ENCODE assay signal across 8 cellular contexts in the genomic region with DNA sequence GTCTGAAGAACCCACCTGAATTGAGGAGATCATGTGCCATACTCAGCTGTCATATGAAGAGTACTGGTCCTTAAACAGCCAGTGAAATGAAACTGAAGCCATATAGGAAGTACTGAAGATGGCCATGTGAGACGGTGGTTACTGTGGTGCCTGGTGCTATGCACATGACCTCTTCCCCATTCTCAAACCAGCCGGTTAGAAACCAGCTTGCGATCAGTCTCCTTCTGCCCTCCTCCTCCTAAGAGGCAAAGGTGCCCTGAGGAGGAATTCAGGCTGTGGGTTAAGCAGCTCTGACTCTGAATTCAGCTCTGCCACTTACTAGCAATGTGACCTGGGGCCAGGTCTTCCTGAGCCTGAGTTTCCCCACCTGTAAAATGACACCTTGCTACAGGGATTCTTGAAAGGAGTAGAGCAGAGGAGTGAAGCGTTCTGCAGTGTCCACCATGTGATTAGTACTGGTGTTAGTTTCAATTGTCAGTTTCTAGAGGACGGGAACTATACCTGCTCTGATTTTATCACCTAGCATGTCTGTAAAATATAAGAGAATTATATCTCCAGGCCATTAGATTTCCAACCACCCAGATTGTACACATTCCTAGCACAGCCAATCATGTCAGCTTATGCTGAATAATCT. TPM values are rescaled to one million over a fixed set of nuclear protein-coding genes. Genes with fewer than 3 reads are reported as not detected.
DNase-seq lines count a peak whose midpoint lies in the region; ATAC-seq and TF ChIP-seq lines count a peak whose summit lies in the region.

No MANE protein-coding gene starts in this region.

- H3K27me3 Mint-ChIP-seq in activated naive CD8-positive, alpha-beta T cell treated with anti-CD3 and anti-CD28 coated beads, Interleukin-2, amount 10 ng/mL, durations not matched to agents 7 days and 5 days: no peaks in the 10 kb centered on the region
- no peaks in the 10 kb centered on the region for H3K27me3 Mint-ChIP-seq in chondrocyte (ENCODE audit: low read depth)

- POLR2A ChIA-PET in activated naive CD8-positive, alpha-beta T cell treated with anti-CD3 and anti-CD28 coated beads, Interleukin-2, amount 10 ng/mL, durations not matched to agents 7 days and 5 days (lab: Charles Lee): interaction anchor here (1.0 to 1.6 kb wide), 3 partner anchors 13 to 49 kb away, joined by 3 to 7 read pairs (median 4); no protein-coding TSS in a partner anchor

- no peak overlapping the region for H3K4me3 ChIP-seq in tibial nerve

- no peaks in the 10 kb centered on the region for H3K9me3 Mint-ChIP-seq in activated naive CD8-positive, alpha-beta T cell treated with anti-CD3 and anti-CD28 coated beads, Interleukin-2, amount 10 ng/mL, durations not matched to agents 7 days and 5 days
- no peaks in the 10 kb centered on the region for H3K9me3 Mint-ChIP-seq in chondrocyte (ENCODE audit: low read depth)

- peaks cover 0 to 62% (median 4%) of the 10 kb centered on the region in 3 donors for H3K36me3 ChIP-seq in tibial nerve

- TF ChIP-seq POLR2A in tibial nerve (IDR thresholded peaks at IDR 0.05): no peak

- peaks cover 0 to 18% (median 14%) of the 10 kb centered on the region in 4 donors for H3K4me1 ChIP-seq in tibial nerve

- H3K4me1 Mint-ChIP-seq in activated naive CD8-positive, alpha-beta T cell treated with anti-CD3 and anti-CD28 coated beads, Interleukin-2, amount 10 ng/mL, durations not matched to agents 7 days and 5 days: peaks cover 30% of the 10 kb centered on the region
- H3K4me1 Mint-ChIP-seq in chondrocyte (ENCODE audit: low read depth): peaks cover 18% of the 10 kb centered on the region

- peak overlapping the region; percentile 62 for H3K4me3 Mint-ChIP-seq in activated naive CD8-positive, alpha-beta T cell treated with anti-CD3 and anti-CD28 coated beads, Interleukin-2, amount 10 ng/mL, durations not matched to agents 7 days and 5 days
- H3K4me3 Mint-ChIP-seq in chondrocyte (ENCODE audit: unreplicated experiment): no peak overlapping the region

- no peak for TF ChIP-seq EP300 in tibial nerve (IDR thresholded peaks at IDR 0.05)

- WGBS in tibial nerve, 2 donors: 79 to 85% methylated on average over 5 of the region's 5 CpGs

- H3K36me3 Mint-ChIP-seq in activated naive CD8-positive, alpha-beta T cell treated with anti-CD3 and anti-CD28 coated beads, Interleukin-2, amount 10 ng/mL, durations not matched to agents 7 days and 5 days: peaks cover 33% of the 10 kb centered on the region
- peaks cover 11% of the 10 kb centered on the region for H3K36me3 Mint-ChIP-seq in chondrocyte (ENCODE audit: low read depth)

- no peaks in the 10 kb centered on the region for H3K27me3 ChIP-seq in tibial nerve

- TF ChIP-seq CTCF in tibial nerve (IDR thresholded peaks at IDR 0.05): no peak
- no peak for TF ChIP-seq CTCF in chondrocyte (IDR thresholded peaks at IDR 0.05)

- H3K9me3 ChIP-seq in tibial nerve: no peaks in the 10 kb centered on the region

- H3K27ac ChIP-seq in tibial nerve: peak overlapping the region in 1 of 4 donors; percentile 16

- DNase-seq in ELF-1 (ENCODE audit: low read depth, low spot score) (peak; percentile 86), DMS79 (lab: John Stamatoyannopoulos, UW) (no peak), tibial nerve (ENCODE audit: low spot score in 2 of 2) (no peak), chondrocyte (ENCODE audit: low spot score) (no peak)
- peak; percentile 36 for DNase-seq in activated naive CD8-positive, alpha-beta T cell treated with anti-CD3 and anti-CD28 coated beads, Interleukin-2, amount 10 ng/mL, durations not matched to agents 7 days and 5 days
- DNase-seq in stimulated activated CD4-positive, alpha-beta T cell treated with anti-CD3 and anti-CD28 coated beads, Interleukin-4, amount 100 ng/mL, for 4 hours: no peak

- ATAC-seq in GM19467 (IDR thresholded peaks at IDR 0.05; ENCODE audit: unreplicated experiment) (peak; percentile 90), HG03439 (IDR thresholded peaks at IDR 0.05; ENCODE audit: unreplicated experiment) (peak; percentile 76)
- peak; percentile 89 for ATAC-seq in activated naive CD8-positive, alpha-beta T cell treated with anti-CD3 and anti-CD28 coated beads, Interleukin-2, amount 10 ng/mL, durations not matched to agents 7 days and 5 days (ENCODE audit: low read depth)

- H3K27ac Mint-ChIP-seq in activated naive CD8-positive, alpha-beta T cell treated with anti-CD3 and anti-CD28 coated beads, Interleukin-2, amount 10 ng/mL, durations not matched to agents 7 days and 5 days: peak overlapping the region; percentile 82
- H3K27ac Mint-ChIP-seq in chondrocyte (ENCODE audit: unreplicated experiment): no peak overlapping the region

RNA-seq across cellular contexts. Expression of gene FECH, which starts 5.1 kb away (rescaled TPM):
- 10 to 100 TPM; 23.2 to 23.6 TPM for total RNA-seq in activated naive CD8-positive, alpha-beta T cell treated with anti-CD3 and anti-CD28 coated beads, Interleukin-2, amount 10 ng/mL, durations not matched to agents 7 days and 5 days
- 10 to 100 TPM; 16.3 to 42.4 (median 28.2) TPM for total RNA-seq in tibial nerve
- total RNA-seq in chondrocyte: 24.6 to 33.9 TPM (median 25.9 TPM) in 3 replicates

RNA-seq across cellular contexts. Expression of gene NARS1, which starts 40.2 kb away (rescaled TPM):
- 10 to 100 TPM; 86.3 to 96.1 TPM for total RNA-seq in activated naive CD8-positive, alpha-beta T cell treated with anti-CD3 and anti-CD28 coated beads, Interleukin-2, amount 10 ng/mL, durations not matched to agents 7 days and 5 days
- 10 to 100 TPM; 79.1 to 83.7 (median 81.2) TPM for total RNA-seq in tibial nerve
- 101 to 144 TPM (median 140 TPM) in 3 replicates for total RNA-seq in chondrocyte

Comparison
In these comparisons a context has a peak if more than half of its experiments do, and no peak if none do; other contexts are left out.
1. DNase-seq: peak in ELF-1 (single experiment) and activated naive CD8-positive, alpha-beta T cell treated with anti-CD3 and anti-CD28 coated beads, Interleukin-2, amount 10 ng/mL, durations not matched to agents 7 days and 5 days (single experiment); none in stimulated activated CD4-positive, alpha-beta T cell treated with anti-CD3 and anti-CD28 coated beads, Interleukin-4, amount 100 ng/mL, for 4 hours (0 of 2), DMS79 (single experiment), tibial nerve (0 of 2) and chondrocyte (single experiment).
2. Peak in every context shown above with its lines, with median percentiles within 50 percentile points of each other: ATAC-seq.